1 cellular context compared by ENCODE assay signal in genomic region chr15:74958908-74959642, GRCh38.
TF ChIP-seq lines count a peak whose summit lies in the region.

No MANE protein-coding gene starts in this region.

TF ChIP-seq in WTC11, 78 proteins besides CTCF, POLR2A, EP300 and RAD21 (continued from another document):
- TF ChIP-seq ZNF425 (CRISPR knock-in tag; conservative IDR thresholded peaks at IDR 0.05): no peak
TF ChIP-seq in WTC11: peak in this region for 1.
